In the genomic region with DNA sequence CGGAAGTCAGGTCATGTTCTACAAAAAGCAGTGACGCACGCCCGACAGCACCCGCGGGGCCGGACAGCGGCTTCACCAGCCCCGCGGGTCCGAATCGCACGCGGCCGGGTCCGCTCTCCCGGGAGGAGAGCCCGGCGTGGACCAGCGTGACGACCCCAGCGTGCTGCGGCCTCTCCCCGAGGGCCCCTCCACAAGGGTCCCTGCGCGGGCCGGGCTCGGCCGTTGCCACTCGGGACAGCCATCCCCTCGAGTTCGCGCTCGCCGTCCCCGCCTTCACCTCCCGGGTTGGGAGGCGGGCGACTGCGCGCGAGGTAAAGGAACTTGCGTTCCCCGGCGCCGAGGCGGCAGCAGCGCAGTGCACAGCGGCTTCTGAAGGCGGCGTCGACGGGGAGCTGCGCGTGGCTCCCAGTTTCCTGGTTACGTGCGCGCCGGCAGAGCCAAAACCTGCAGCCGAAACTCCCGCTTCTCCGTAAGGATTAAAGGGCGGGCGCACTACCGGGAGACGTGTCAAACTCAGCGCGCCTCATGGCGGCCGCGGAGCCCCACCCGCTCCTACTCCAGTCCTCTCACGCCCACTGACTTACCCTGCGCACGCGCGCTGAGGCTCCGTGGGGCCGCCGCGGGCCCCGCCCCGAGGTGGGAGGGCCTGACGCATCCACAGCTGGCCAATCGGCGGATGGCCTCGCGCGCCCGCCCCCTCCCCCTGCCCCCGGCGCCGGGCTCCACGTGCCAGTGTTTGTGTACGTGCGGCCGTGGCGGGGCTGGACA, we compare ENCODE assay signal across 1 cellular context.
TF ChIP-seq lines count a peak whose summit lies in the region.

No MANE protein-coding gene starts in this region.

TF ChIP-seq in WTC11, 78 proteins besides CTCF, POLR2A, EP300 and RAD21 (continued from another document):
- TF ChIP-seq ZBTB43 (CRISPR knock-in tag; IDR thresholded peaks at IDR 0.05) (0 out of 2 replicates have a peak, but pooled peaks have one; percentile 57), NFE2L1 (CRISPR knock-in tag; IDR thresholded peaks at IDR 0.05) (peak; percentile 85; the same call in 1 of the 2 replicates), NFATC4 (CRISPR knock-in tag; IDR thresholded peaks at IDR 0.05) (no peak), ZNF423 (CRISPR knock-in tag; IDR thresholded peaks at IDR 0.05) (no peak), ZNF263 (CRISPR knock-in tag; IDR thresholded peaks at IDR 0.05; ENCODE audit: low read depth) (peak; percentile 41; the same call in 1 of the 2 replicates), ZNF512 (CRISPR knock-in tag; IDR thresholded peaks at IDR 0.05; ENCODE audit: borderline replicate concordance) (no peak), FOXP1 (CRISPR knock-in tag; IDR thresholded peaks at IDR 0.05; ENCODE audit: borderline replicate concordance) (peak; percentile 79), ATF1 (CRISPR knock-in tag; IDR thresholded peaks at IDR 0.05) (peak; percentile 87; the same call in 1 of the 2 replicates), MXD4 (CRISPR knock-in tag; IDR thresholded peaks at IDR 0.05; ENCODE audit: borderline replicate concordance) (no peak), TP53 (CRISPR knock-in tag; IDR thresholded peaks at IDR 0.05) (peak; percentile 73; the same call in 1 of the 2 replicates), TEAD1 (CRISPR knock-in tag; IDR thresholded peaks at IDR 0.05) (peak; percentile 71; the same call in 1 of the 2 replicates), FOXP4 (CRISPR knock-in tag; IDR thresholded peaks at IDR 0.05) (0 out of 2 replicates have a peak, but pooled peaks have one; percentile 2), RELA (CRISPR knock-in tag; IDR thresholded peaks at IDR 0.05; ENCODE audit: borderline replicate concordance) (peak; percentile 83), TCF7 (CRISPR knock-in tag; IDR thresholded peaks at IDR 0.05; ENCODE audit: low read depth) (0 out of 2 replicates have a peak, but pooled peaks have one; percentile 59), ZBTB21 (CRISPR knock-in tag; IDR thresholded peaks at IDR 0.05; ENCODE audit: borderline replicate concordance) (peak; percentile 97), ZNF219 (CRISPR knock-in tag; IDR thresholded peaks at IDR 0.05; ENCODE audit: borderline replicate concordance) (peak; percentile 59; the same call in 1 of the 2 replicates)
- TF ChIP-seq, protein P1, sequence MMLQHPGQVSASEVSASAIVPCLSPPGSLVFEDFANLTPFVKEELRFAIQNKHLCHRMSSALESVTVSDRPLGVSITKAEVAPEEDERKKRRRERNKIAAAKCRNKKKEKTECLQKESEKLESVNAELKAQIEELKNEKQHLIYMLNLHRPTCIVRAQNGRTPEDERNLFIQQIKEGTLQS (CRISPR knock-in tag; conservative IDR thresholded peaks at IDR 0.05) = no peak
- TF ChIP-seq, protein P2, sequence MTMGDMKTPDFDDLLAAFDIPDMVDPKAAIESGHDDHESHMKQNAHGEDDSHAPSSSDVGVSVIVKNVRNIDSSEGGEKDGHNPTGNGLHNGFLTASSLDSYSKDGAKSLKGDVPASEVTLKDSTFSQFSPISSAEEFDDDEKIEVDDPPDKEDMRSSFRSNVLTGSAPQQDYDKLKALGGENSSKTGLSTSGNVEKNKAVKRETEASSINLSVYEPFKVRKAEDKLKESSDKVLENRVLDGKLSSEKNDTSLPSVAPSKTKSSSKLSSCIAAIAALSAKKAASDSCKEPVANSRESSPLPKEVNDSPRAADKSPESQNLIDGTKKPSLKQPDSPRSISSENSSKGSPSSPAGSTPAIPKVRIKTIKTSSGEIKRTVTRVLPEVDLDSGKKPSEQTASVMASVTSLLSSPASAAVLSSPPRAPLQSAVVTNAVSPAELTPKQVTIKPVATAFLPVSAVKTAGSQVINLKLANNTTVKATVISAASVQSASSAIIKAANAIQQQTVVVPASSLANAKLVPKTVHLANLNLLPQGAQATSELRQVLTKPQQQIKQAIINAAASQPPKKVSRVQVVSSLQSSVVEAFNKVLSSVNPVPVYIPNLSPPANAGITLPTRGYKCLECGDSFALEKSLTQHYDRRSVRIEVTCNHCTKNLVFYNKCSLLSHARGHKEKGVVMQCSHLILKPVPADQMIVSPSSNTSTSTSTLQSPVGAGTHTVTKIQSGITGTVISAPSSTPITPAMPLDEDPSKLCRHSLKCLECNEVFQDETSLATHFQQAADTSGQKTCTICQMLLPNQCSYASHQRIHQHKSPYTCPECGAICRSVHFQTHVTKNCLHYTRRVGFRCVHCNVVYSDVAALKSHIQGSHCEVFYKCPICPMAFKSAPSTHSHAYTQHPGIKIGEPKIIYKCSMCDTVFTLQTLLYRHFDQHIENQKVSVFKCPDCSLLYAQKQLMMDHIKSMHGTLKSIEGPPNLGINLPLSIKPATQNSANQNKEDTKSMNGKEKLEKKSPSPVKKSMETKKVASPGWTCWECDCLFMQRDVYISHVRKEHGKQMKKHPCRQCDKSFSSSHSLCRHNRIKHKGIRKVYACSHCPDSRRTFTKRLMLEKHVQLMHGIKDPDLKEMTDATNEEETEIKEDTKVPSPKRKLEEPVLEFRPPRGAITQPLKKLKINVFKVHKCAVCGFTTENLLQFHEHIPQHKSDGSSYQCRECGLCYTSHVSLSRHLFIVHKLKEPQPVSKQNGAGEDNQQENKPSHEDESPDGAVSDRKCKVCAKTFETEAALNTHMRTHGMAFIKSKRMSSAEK (CRISPR knock-in tag; IDR thresholded peaks at IDR 0.05; ENCODE audit: borderline replicate concordance) = no peak
